ENCODE assay signal across 8 cellular contexts in the genomic region with DNA sequence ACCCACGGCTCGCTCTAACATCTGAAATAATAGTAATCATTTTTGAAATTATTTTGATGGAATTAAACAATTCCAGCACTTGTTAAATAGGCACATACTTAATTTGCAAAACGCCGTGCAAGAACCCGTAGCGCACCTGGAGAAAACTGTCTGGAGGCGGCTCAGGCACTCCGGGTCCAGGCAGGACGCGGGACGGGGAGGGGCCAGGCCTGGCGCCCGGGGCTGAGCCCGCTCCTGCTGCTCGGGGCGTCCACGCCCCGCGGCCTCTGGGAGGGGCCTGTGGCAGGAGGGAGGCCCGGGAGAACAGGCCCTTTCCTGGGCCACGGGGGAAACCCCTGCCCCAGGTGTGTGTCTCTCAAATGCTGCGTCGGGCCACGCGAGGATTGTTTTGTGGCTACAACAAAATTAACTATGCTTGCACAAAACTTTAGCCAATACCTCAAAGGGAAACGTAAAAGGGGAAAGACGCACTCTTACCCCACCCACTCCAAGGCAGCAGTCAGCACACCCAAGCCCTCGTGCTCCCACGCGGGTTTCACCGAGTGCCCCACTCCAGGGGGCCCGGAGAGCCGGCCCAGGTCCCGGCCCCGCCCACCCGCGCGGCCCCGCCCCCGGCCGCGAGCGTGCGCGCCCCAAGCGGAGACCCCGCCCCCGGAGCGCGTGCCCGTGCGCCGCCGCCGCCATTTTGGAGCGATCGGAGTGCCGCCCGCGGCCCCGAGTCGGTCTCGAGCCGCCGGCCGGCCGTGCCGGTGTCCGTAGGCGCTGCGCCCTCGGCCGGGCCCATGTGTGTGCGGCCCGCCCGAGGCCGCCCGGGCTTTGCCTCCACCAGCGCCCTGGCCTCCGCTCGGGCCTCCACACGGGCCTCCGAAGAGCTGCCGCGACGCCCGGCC. TPM values are rescaled to one million over a fixed set of nuclear protein-coding genes. Genes with fewer than 3 reads are reported as not detected.
A peak's percentile ranks its signal among the peaks of the same experiment; 100 is the strongest.
DNase-seq lines count a peak whose midpoint lies in the region; ATAC-seq, FAIRE-seq and TF ChIP-seq lines count a peak whose summit lies in the region.

Gene PPP6R2, plus strand, starts transcription at position 677 of the 890 bp plus-strand sequence. CDS start 50,582 bp downstream, outside the sequence.

- POLR2A ChIA-PET in A549 (lab: Yijun Ruan, JAX) = interaction anchor here (1.2 kb wide), 1 partner anchor 97 kb away, joined by 3 read pairs; no protein-coding TSS in a partner anchor

- peak; percentile 83 to 89 for ATAC-seq in A549
- peak; percentile 65 for ATAC-seq in GM18517 (IDR thresholded peaks at IDR 0.05; ENCODE audit: unreplicated experiment)
- ATAC-seq in HG03060 (IDR thresholded peaks at IDR 0.05; ENCODE audit: low read depth, unreplicated experiment) = peak; percentile 32

- peak within 1 kb of the TSS; percentile 88 for H3K4me3 ChIP-seq in A549

- peak within 1 kb of the TSS; percentile 89 for H3K27ac Mint-ChIP-seq in mesothelial cell of epicardium

- H3K4me2 ChIP-seq in A549 = peak within 1 kb of the TSS; percentile 88

- in situ Hi-C loops in endometrial microvascular endothelial cells (cut with HindIII; ENCODE audit: inconsistent ontology term, low pct_unique_long_range_greater_than_20kb, low sequenced_read_pairs) = no loop called here

- under 1% methylated on average over 11 of the region's 87 CpGs for WGBS in A549 (ENCODE audit: missing lambda C conversion rate)

- peak within 1 kb of the TSS; percentile 77 for H3K4me3 Mint-ChIP-seq in mesothelial cell of epicardium

- H3K4me1 Mint-ChIP-seq in mesothelial cell of epicardium = peaks cover 8% of the 10 kb centered on the region

- H3K9me3 Mint-ChIP-seq in mesothelial cell of epicardium = no peaks in the 10 kb centered on the region

- no peak for TF ChIP-seq RAD21 in A549 (conservative IDR thresholded peaks at IDR 0.05 in 1 of 2, IDR thresholded peaks at IDR 0.05 in 1 of 2)

- TF ChIP-seq EP300 in A549 (IDR thresholded peaks at IDR 0.05) = no peak

- H3K4me1 ChIP-seq in A549 = no peaks in the 10 kb centered on the region

- no peaks in the 10 kb centered on the region for H3K36me3 Mint-ChIP-seq in mesothelial cell of epicardium

- no peak for FAIRE-seq in A549 (lab: Jason Lieb, UNC)

- H3K9me3 ChIP-seq in A549 = no peaks in the 10 kb centered on the region

- peak in 1 of 2 experiments; percentile 68 for DNase-seq in A549 (ENCODE audit: low read depth in 1 of 2, low spot score in 1 of 2)
- DNase-seq in NCI-H774 (lab: John Stamatoyannopoulos, UW) = peak; percentile 22
- peak; percentile 41 for DNase-seq in activated CD8-positive, alpha-beta memory T cell treated with anti-CD3 and anti-CD28 coated beads, Interleukin-2, amount 50 U/mL, for 1 hour (ENCODE audit: extremely low read depth)
- peak; percentile 87 to 90 for DNase-seq in mesothelial cell of epicardium (ENCODE audit: low spot score in 2 of 2, unreplicated experiment in 2 of 2)
- peak; percentile 79 to 83 for DNase-seq in stimulated activated CD8-positive, alpha-beta memory T cell treated with anti-CD3 and anti-CD28 coated beads, Interleukin-15, amount 100 ng/mL, for 48 hours (ENCODE audit: low read depth in 2 of 2)

- no peak; the same call in 1 of the 2 replicates for TF ChIP-seq POLR2A in A549 (IDR thresholded peaks at IDR 0.05; ENCODE audit: low read length)

- peak within 1 kb of the TSS; percentile 74 to 100 for H3K27ac ChIP-seq in A549

- no peaks in the 10 kb centered on the region for H3K27me3 Mint-ChIP-seq in mesothelial cell of epicardium (ENCODE audit: low read depth)

- CTCF ChIA-PET in A549 (lab: Yijun Ruan, JAX) = interaction anchor here (0.6 to 2.7 kb wide), 23 partner anchors 10 to 159 kb away, joined by 3 to 50 read pairs (median 7); partner anchors contain the start of genes HDAC10 and PLXNB2

- peak; percentile 26; the same call in 1 of the 3 replicates for TF ChIP-seq CTCF in A549 (IDR thresholded peaks at IDR 0.05)
- no peak for TF ChIP-seq CTCF in mesothelial cell of epicardium (IDR thresholded peaks at IDR 0.05; ENCODE audit: unreplicated experiment)

TF ChIP-seq in A549, 52 proteins besides CTCF, POLR2A, EP300 and RAD21 (continues in another document):
- no peak for TF ChIP-seq CBX8 (IDR thresholded peaks at IDR 0.05)
- no peak for TF ChIP-seq RARB (CRISPR knock-in tag; IDR thresholded peaks at IDR 0.05)
- TF ChIP-seq HOXA7 (CRISPR knock-in tag; IDR thresholded peaks at IDR 0.05) = no peak
- TF ChIP-seq FOSL2 (IDR thresholded peaks at IDR 0.05) = no peak
- no peak for TF ChIP-seq FOSL2 (CRISPR knock-in tag; IDR thresholded peaks at IDR 0.05)
- TF ChIP-seq, protein P1, sequence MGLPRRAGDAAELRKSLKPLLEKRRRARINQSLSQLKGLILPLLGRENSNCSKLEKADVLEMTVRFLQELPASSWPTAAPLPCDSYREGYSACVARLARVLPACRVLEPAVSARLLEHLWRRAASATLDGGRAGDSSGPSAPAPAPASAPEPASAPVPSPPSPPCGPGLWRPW (IDR thresholded peaks at IDR 0.05) = no peak
- TF ChIP-seq TFCP2L1 (CRISPR knock-in tag; IDR thresholded peaks at IDR 0.05) = no peak
- TF ChIP-seq MYC (IDR thresholded peaks at IDR 0.05; ENCODE audit: borderline replicate concordance, low read length) = no peak
- no peak for TF ChIP-seq HEYL (CRISPR knock-in tag; IDR thresholded peaks at IDR 0.05)
- no peak for TF ChIP-seq REST (IDR thresholded peaks at IDR 0.05)
- TF ChIP-seq FOSB (CRISPR knock-in tag; IDR thresholded peaks at IDR 0.05) = no peak
- no peak for TF ChIP-seq USF2 (IDR thresholded peaks at IDR 0.05)
- TF ChIP-seq ZSCAN20 (CRISPR knock-in tag; IDR thresholded peaks at IDR 0.05) = no peak
- TF ChIP-seq CBX2 (IDR thresholded peaks at IDR 0.05; ENCODE audit: borderline replicate concordance, low read depth) = no peak
- TF ChIP-seq FOXS1 (CRISPR knock-in tag; IDR thresholded peaks at IDR 0.05) = no peak
- TF ChIP-seq CEBPB (IDR thresholded peaks at IDR 0.05) = no peak
- no peak for TF ChIP-seq BHLHE40 (IDR thresholded peaks at IDR 0.05; ENCODE audit: low read depth, low read length)
- TF ChIP-seq POLR2AphosphoS2 (conservative IDR thresholded peaks at IDR 0.05; ENCODE audit: low read length) = no peak
- no peak for TF ChIP-seq NPAS2 (CRISPR knock-in tag; IDR thresholded peaks at IDR 0.05; ENCODE audit: borderline replicate concordance)
- TF ChIP-seq KDM5A (IDR thresholded peaks at IDR 0.05) = no peak
- TF ChIP-seq E2F6 (IDR thresholded peaks at IDR 0.05; ENCODE audit: borderline replicate concordance, low read depth) = peak; percentile 30; the same call in 1 of the 2 replicates
- no peak for TF ChIP-seq ZNF302 (CRISPR knock-in tag; IDR thresholded peaks at IDR 0.05)

RNA-seq across cellular contexts. Expression of gene PPP6R2, which starts in this region (rescaled TPM):
- polyA plus RNA-seq in A549 (2011; rRNA removed) (9.5 and 9.6 TPM in 2 replicates), A549 (2017; fragmentation: RNase III; extraction: RNeasy Plus Mini Kit Qiagen cat#74134 plus additional on column Dnase treatment) (13.2 to 15.1 TPM (median 14.7 TPM) in 3 replicates)
- 10.9 and 13.1 TPM in 2 replicates for polyA plus RNA-seq in A549 (2012; cell fraction: cytosol; rRNA removed)
- polyA plus RNA-seq in A549 (2012; cell fraction: nucleus; rRNA removed) = 54.7 and 59.5 TPM in 2 replicates
- 12.9 and 13.4 TPM in 2 replicates for polyA minus RNA-seq in A549 (2011; rRNA and poly(A)+ RNA removed)
- total RNA-seq in endometrial microvascular endothelial cells (ENCODE audit: inconsistent ontology term) (35.0 TPM), mesothelial cell of epicardium (79.4 to 83.7 TPM (median 80.1 TPM) in 3 replicates)

Comparison
In these comparisons a context has a peak if more than half of its experiments do, and no peak if none do; other contexts are left out.
1. ATAC-seq: peak in every context shown above with its lines; median percentile 86 in A549; 65 in GM18517; 32 in HG03060.